In the genomic region with DNA sequence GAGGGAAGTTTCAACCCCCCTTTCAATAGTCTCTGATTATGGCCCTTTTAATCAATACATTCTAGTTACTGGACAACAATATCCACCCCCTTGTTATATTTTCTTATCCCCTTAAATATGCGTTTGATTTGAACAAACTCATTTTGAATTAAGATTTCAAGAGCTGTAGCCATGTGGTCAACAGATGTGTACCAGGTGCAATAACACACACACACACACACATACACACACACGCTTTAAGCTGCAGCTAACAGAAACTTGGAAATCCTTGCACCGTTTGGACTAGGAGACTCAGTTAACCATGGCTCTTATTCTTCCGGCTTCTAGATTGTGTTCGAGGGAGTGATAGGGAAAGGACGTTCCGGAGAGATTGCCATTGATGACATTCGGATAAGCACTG, we compare ENCODE assay signal across 21 cellular contexts.
"Had no signal": no experiment of that assay in that cellular context is flagged by ENCODE, and none has a peak within 500 bp of the region (broad histone marks: within the 10 kb centered on the region; RNA-seq: fewer than 3 reads in every experiment).

No MANE protein-coding gene starts in this region.

- ATAC-seq: activated CD8-positive, alpha-beta T cell treated with anti-CD3 and anti-CD28 coated beads, Interleukin-2, amount 10 ng/mL, durations not matched to agents 7 days and 5 days; left lobe of liver; mucosa of descending colon; naive thymus-derived CD8-positive, alpha-beta T cell; right cardiac atrium; T-helper 17 cell had no signal

- H3K9me3 ChIP-seq: breast epithelium, mucosa of descending colon had no signal

- H3K9me3 Mint-ChIP-seq: activated naive CD8-positive, alpha-beta T cell treated with anti-CD3 and anti-CD28 coated beads for 36 hours; naive thymus-derived CD8-positive, alpha-beta T cell had no signal

- H3K27ac Mint-ChIP-seq: activated CD8-positive, alpha-beta T cell treated with anti-CD3 and anti-CD28 coated beads, Interleukin-2, amount 10 ng/mL, durations not matched to agents 7 days and 5 days; activated naive CD8-positive, alpha-beta T cell treated with anti-CD3 and anti-CD28 coated beads for 36 hours; progenitor cell of endocrine pancreas; T-helper 17 cell had no signal

- H3K27ac ChIP-seq: breast epithelium, epithelial cell of prostate, hepatocyte had no signal

- H2AFZ ChIP-seq: hepatocyte had no signal

- H3K4me3 Mint-ChIP-seq: activated CD8-positive, alpha-beta T cell treated with anti-CD3 and anti-CD28 coated beads, Interleukin-2, amount 10 ng/mL, durations not matched to agents 7 days and 5 days; activated naive CD8-positive, alpha-beta T cell treated with anti-CD3 and anti-CD28 coated beads for 36 hours; naive thymus-derived CD8-positive, alpha-beta T cell; T-helper 17 cell had no signal

- H3K79me2 ChIP-seq: hepatocyte had no signal

- DNase-seq: activated CD4-positive, alpha-beta T cell treated with anti-CD3 and anti-CD28 coated beads for 4 hours; activated CD8-positive, alpha-beta memory T cell treated with anti-CD3 and anti-CD28 coated beads, Interleukin-2, amount 50 U/mL, for 4 hours; activated CD8-positive, alpha-beta T cell treated with anti-CD3 and anti-CD28 coated beads, Interleukin-2, amount 10 ng/mL, durations not matched to agents 7 days and 5 days; activated gamma-delta T cell treated with Interleukin-2 at 50 U/mL for 16 hours; activated naive CD8-positive, alpha-beta T cell treated with anti-CD3 and anti-CD28 coated beads for 36 hours; effector CD8-positive, alpha-beta T cell; islet precursor cell; mammary epithelial cell; mucosa of descending colon; naive thymus-derived CD8-positive, alpha-beta T cell; nucleus accumbens; small intestine; stimulated activated CD4-positive, alpha-beta T cell treated with anti-CD3 and anti-CD28 coated beads, Interleukin-4, amount 100 ng/mL, for 24 hours; stimulated activated naive CD4-positive, alpha-beta T cell; T-helper 17 cell had no signal

- H3K36me3 ChIP-seq: breast epithelium had no signal

- H3K27me3 ChIP-seq: breast epithelium, hepatocyte had no signal

- H3K4me2 ChIP-seq: hepatocyte had no signal

- H3K36me3 Mint-ChIP-seq: activated naive CD8-positive, alpha-beta T cell treated with anti-CD3 and anti-CD28 coated beads for 36 hours; naive thymus-derived CD8-positive, alpha-beta T cell had no signal

- H3K4me1 ChIP-seq: breast epithelium had no signal

- H3K4me3 ChIP-seq: breast epithelium, hepatocyte, mucosa of descending colon had no signal
